Comparison of ENCODE assay signal across 9 cellular contexts in genomic region chr9:71758785-71759184, GRCh38. TPM values are rescaled to one million over a fixed set of nuclear protein-coding genes. Genes with fewer than 3 reads are reported as not detected.
A peak's percentile ranks its signal among the peaks of the same experiment; 100 is the strongest.
DNase-seq lines count a peak whose midpoint lies in the region; ATAC-seq and TF ChIP-seq lines count a peak whose summit lies in the region.
"Had no signal": no experiment of that assay in that cellular context is flagged by ENCODE, and none has a peak within 500 bp of the region (broad histone marks: within the 10 kb centered on the region; RNA-seq: fewer than 3 reads in every experiment).

No MANE protein-coding gene starts in this region.

- no peaks in the 10 kb centered on the region for H3K27me3 ChIP-seq in muscle layer of duodenum (ENCODE audit: low read depth, low read length)

- ATAC-seq in HG03439 (IDR thresholded peaks at IDR 0.05; ENCODE audit: unreplicated experiment) (no peak), GM21723 (IDR thresholded peaks at IDR 0.05; ENCODE audit: unreplicated experiment) (no peak)

- intact Hi-C loops in CD14-positive monocyte (cut with micrococcal nuclease): no loop called here

- H3K36me3 ChIP-seq in muscle layer of duodenum (ENCODE audit: control insufficient read depth in 1 of 2, insufficient read depth in 2 of 2, low read length in 2 of 2): no peaks in the 10 kb centered on the region

- H3K27ac Mint-ChIP-seq in brain (peak overlapping the region in 3 of 5 experiments; percentile 48 to 81 (median 66)), CD14-positive monocyte (no peak overlapping the region)
- H3K27ac Mint-ChIP-seq: T-helper 1 cell treated with Interleukin-12 subunit alpha and Interleukin-12 subunit beta and Interleukin-4 antibody, amounts not matched to agents 30 μg/mL and 1 μg/mL, for 36 hours had no signal

- no peaks in the 10 kb centered on the region for H3K9me3 Mint-ChIP-seq in brain
- H3K9me3 Mint-ChIP-seq in CD14-positive monocyte: no peaks in the 10 kb centered on the region
- H3K9me3 Mint-ChIP-seq: T-helper 1 cell treated with Interleukin-12 subunit alpha and Interleukin-12 subunit beta and Interleukin-4 antibody, amounts not matched to agents 30 μg/mL and 1 μg/mL, for 36 hours had no signal

- H3K27me3 Mint-ChIP-seq in brain: peaks cover 11% of the 10 kb centered on the region
- peaks cover 0 to 2% (median 0%) of the 10 kb centered on the region in 3 donors for H3K27me3 Mint-ChIP-seq in CD14-positive monocyte (ENCODE audit: low read depth in 3 of 3)

- H3K4me1 Mint-ChIP-seq in brain: peaks cover 96% of the 10 kb centered on the region
- peaks cover 45% of the 10 kb centered on the region for H3K4me1 Mint-ChIP-seq in CD14-positive monocyte

- H3K36me3 Mint-ChIP-seq in brain: no peaks in the 10 kb centered on the region
- H3K36me3 Mint-ChIP-seq in CD14-positive monocyte: peaks cover 13 to 26% of the 10 kb centered on the region in 2 donors

- H3K9me3 ChIP-seq in muscle layer of duodenum (ENCODE audit: control insufficient read depth in 1 of 2, low read length in 2 of 2): no peaks in the 10 kb centered on the region

- TF ChIP-seq CTCF in brain (conservative IDR thresholded peaks at IDR 0.05) (no peak), CD14-positive monocyte (IDR thresholded peaks at IDR 0.05) (no peak)

- DNase-seq in ELR (ENCODE audit: low read depth) (peak; percentile 57), NCI-H1436 (lab: John Stamatoyannopoulos, UW) (peak; percentile 37), CD14-positive monocyte (ENCODE audit: low spot score) (no peak), D341Med (ENCODE audit: low spot score) (no peak)

- H3K27ac ChIP-seq in muscle layer of duodenum (ENCODE audit: low read length): peak overlapping the region; percentile 16

- peaks cover 5 to 18% of the 10 kb centered on the region in 2 donors for H3K4me1 ChIP-seq in muscle layer of duodenum (ENCODE audit: control insufficient read depth in 1 of 2, insufficient read depth in 2 of 2, low read length in 2 of 2)

- peak overlapping the region; percentile 20 to 80 (median 51) for H3K4me3 Mint-ChIP-seq in brain
- no peak overlapping the region for H3K4me3 Mint-ChIP-seq in CD14-positive monocyte
- H3K4me3 Mint-ChIP-seq: T-helper 1 cell treated with Interleukin-12 subunit alpha and Interleukin-12 subunit beta and Interleukin-4 antibody, amounts not matched to agents 30 μg/mL and 1 μg/mL, for 36 hours had no signal

- H3K4me3 ChIP-seq in muscle layer of duodenum (ENCODE audit: low read depth in 1 of 2, low read length in 2 of 2): no peak overlapping the region

RNA-seq across cellular contexts. Expression of gene CEMIP2, which starts 9.5 kb away (rescaled TPM):
- polyA plus RNA-seq in brain (ENCODE audit: insufficient read depth, low read depth, low replicate concordance) (6.8 TPM), CD14-positive monocyte (10 to 100 TPM; 11.6 to 21.4 TPM)

Comparison
In these comparisons a context has a peak if more than half of its experiments do, and no peak if none do; other contexts are left out.
1. DNase-seq: peak in ELR (single experiment) and NCI-H1436 (single experiment); none in CD14-positive monocyte (single experiment) and D341Med (single experiment).
2. H3K27ac Mint-ChIP-seq: peak in brain (3 of 5); none in CD14-positive monocyte (0 of 7).
3. H3K4me3 Mint-ChIP-seq: peak in brain (5 of 5); none in CD14-positive monocyte (0 of 2).